In genomic region chr10:120172371-120172770, GRCh38 we compare ENCODE assay signal across 30 cellular contexts.
DNase-seq lines count a peak whose midpoint lies in the region; ATAC-seq, FAIRE-seq and TF ChIP-seq lines count a peak whose summit lies in the region.
"Had no signal": no experiment of that assay in that cellular context is flagged by ENCODE, and none has a peak within 500 bp of the region (broad histone marks: within the 10 kb centered on the region; RNA-seq: fewer than 3 reads in every experiment).

No MANE protein-coding gene starts in this region.

- no peaks in the 10 kb centered on the region for H3K79me2 ChIP-seq in GM12878 (ENCODE audit: control insufficient read depth, insufficient read depth, low read length)

- no peaks in the 10 kb centered on the region for H4K20me1 ChIP-seq in GM12878 (ENCODE audit: control insufficient read depth, insufficient read depth)

- RAD21 ChIA-PET in GM12878 (lab: Charles Lee; ENCODE audit: unreplicated experiment), result interaction anchor here (1.1 kb wide), 1 partner anchor 10 kb away, joined by 3 read pairs; no protein-coding TSS in a partner anchor

- no peaks in the 10 kb centered on the region for H3K4me1 ChIP-seq in GM12878 (ENCODE audit: control insufficient read depth, insufficient read depth, low read length)
- H3K4me1 ChIP-seq: foreskin keratinocyte, right lobe of liver had no signal

- H2AFZ ChIP-seq in GM12878 (ENCODE audit: control insufficient read depth, low read depth, low read length), result no peak overlapping the region
- H2AFZ ChIP-seq: PC-9 had no signal

- H3K9ac ChIP-seq in GM12878 (ENCODE audit: control insufficient read depth, insufficient read depth, low read length), result no peak overlapping the region

- TF ChIP-seq POLR2A in GM12878 (IDR thresholded peaks at IDR 0.05; ENCODE audit: low read depth, low read length), result no peak

- no peak for TF ChIP-seq RAD21 in GM12878 (IDR thresholded peaks at IDR 0.05; ENCODE audit: insufficient read depth, low read depth, low read length)

- no peak for TF ChIP-seq CTCF in AG04449 (IDR thresholded peaks at IDR 0.05; ENCODE audit: insufficient read depth, low read length, missing control alignments)
- no peak for TF ChIP-seq CTCF in GM12878 (IDR thresholded peaks at IDR 0.05 in 2 of 3, conservative IDR thresholded peaks at IDR 0.05 in 1 of 3; ENCODE audit: control insufficient read depth in 2 of 3, extremely low read depth in 1 of 3, insufficient read depth in 1 of 3, low read depth in 3 of 3, low read length in 3 of 3)
- no peak for TF ChIP-seq CTCF in WERI-Rb-1 (IDR thresholded peaks at IDR 0.05; ENCODE audit: low read depth, low read length)

- POLR2A ChIA-PET in AG04449 (lab: Yijun Ruan, JAX) (no interaction called here), GM12878 (lab: Charles Lee) (interaction anchor here (1.1 kb wide), 1 partner anchor 8 kb away, joined by 3 read pairs; no protein-coding TSS in a partner anchor)

- H3K4me2 ChIP-seq in GM12878 (ENCODE audit: control insufficient read depth, insufficient read depth), result no peak overlapping the region
- H3K4me2 ChIP-seq: PC-9 had no signal

- no peak overlapping the region for H3K27ac ChIP-seq in GM12878 (ENCODE audit: control insufficient read depth, insufficient read depth)
- H3K27ac ChIP-seq in WERI-Rb-1, result no peak overlapping the region
- H3K27ac ChIP-seq: foreskin keratinocyte, ovary, PC-9, right lobe of liver had no signal

- in situ Hi-C loops in GM12878 (cut with MboI), result no loop called here

- no TSS peak for BruUV-seq in GM12878 (replicated peaks; lab: Mats Ljungman, UMichigan)

- intact Hi-C loops in GM12878 (cut with micrococcal nuclease; ENCODE audit: unreplicated experiment), result no loop called here

- 45% methylated on average over 4 of the region's 4 CpGs for WGBS in GM12878 (ENCODE audit: insufficient coverage, insufficient replicate concordance, low lambda C conversion rate, missing lambda C conversion rate)

- H3K4me3 ChIP-seq in AG04449 (ENCODE audit: low read depth, low read length) (no peak overlapping the region), GM12878 (no peak overlapping the region), WERI-Rb-1 (ENCODE audit: low read depth, low read length) (no peak overlapping the region)
- H3K4me3 ChIP-seq: ovary, PC-9, right lobe of liver had no signal

- H3K9me3 ChIP-seq in GM12878 (replicated peaks; ENCODE audit: control insufficient read depth, insufficient read depth, low read length) (no peaks in the 10 kb centered on the region), WERI-Rb-1 (ENCODE audit: severe bottlenecking) (no peaks in the 10 kb centered on the region)
- H3K9me3 ChIP-seq: ovary, right lobe of liver had no signal

- H3K36me3 ChIP-seq in GM12878 (ENCODE audit: control insufficient read depth in 2 of 2, insufficient read depth in 2 of 2, low read length in 1 of 2), result no peaks in the 10 kb centered on the region
- no peaks in the 10 kb centered on the region for H3K36me3 ChIP-seq in WERI-Rb-1
- H3K36me3 ChIP-seq: ovary, right lobe of liver had no signal

- no peak for TF ChIP-seq EP300 in GM12878 (IDR thresholded peaks at IDR 0.05; ENCODE audit: borderline replicate concordance in 1 of 2, control insufficient read depth in 1 of 2, low read depth in 2 of 2, low read length in 2 of 2)

- FAIRE-seq in GM12878 (lab: Jason Lieb, UNC), result no peak
- FAIRE-seq: kidney, TTC549 had no signal

- no peaks in the 10 kb centered on the region for H3K27me3 ChIP-seq in GM12878 (replicated peaks in 1 of 2; ENCODE audit: control insufficient read depth in 2 of 2, insufficient read depth in 2 of 2, low read length in 1 of 2)
- no peaks in the 10 kb centered on the region for H3K27me3 ChIP-seq in WERI-Rb-1 (ENCODE audit: insufficient read depth, low read depth, severe bottlenecking)
- H3K27me3 ChIP-seq: foreskin keratinocyte, ovary, right lobe of liver had no signal

- no peak for ATAC-seq in GM12878
- ATAC-seq: activated T-cell treated with anti-CD3 and anti-CD28 coated beads, Interleukin-2, amount 50 U/mL, for 72 hours; foreskin keratinocyte; natural killer cell treated with Interleukin-12 subunit alpha and Interleukin-12 subunit beta and Interleukin-15 and Interleukin-18, amount 100 ng/mL, for 72 hours; right lobe of liver had no signal

- CTCF ChIA-PET in AG04449 (lab: Yijun Ruan, JAX) (no interaction called here), GM12878 (lab: Yijun Ruan, JAX) (interaction anchor here (1.2 to 1.6 kb wide), 3 partner anchors 9 to 12 kb away, joined by 3 to 4 read pairs (median 4); no protein-coding TSS in a partner anchor)

- DNase-seq in AG04449 (ENCODE audit: low read depth, low spot score) (peak; percentile 4), M059J (ENCODE audit: low read depth) (peak; percentile 50), GM12878 (ENCODE audit: low read depth, low spot score) (no peak), kidney tubule cell (ENCODE audit: low spot score) (peak; percentile 37), NCI-H1930 (lab: John Stamatoyannopoulos, UW) (no peak), DMS114 treated with DMSO at 0.1 percent for 48 hours (lab: John Stamatoyannopoulos, UW; ENCODE audit: unreplicated experiment) (no peak), hepatic stellate cell (ENCODE audit: low spot score) (no peak), WERI-Rb-1 (no peak)
- DNase-seq: activated CD4-positive, alpha-beta T cell treated with anti-CD3 and anti-CD28 coated beads for 4 hours; activated naive CD4-positive, alpha-beta T cell treated with anti-CD3 and anti-CD28 coated beads, Interleukin-2, amount 10 ng/mL, durations not matched to agents 7 days and 5 days; activated T-cell treated with anti-CD3 and anti-CD28 coated beads, Interleukin-2, amount 50 U/mL, for 72 hours; C1 segment of cervical spinal cord; cerebellar nuclear complex; effector CD4-positive, alpha-beta T cell; erythroblast; GDM1; hypothalamus; kidney; mesenchymal stem cell; NCI-H1048; NCI-H2029; NCI-H345; ovary; PC-9; right lobe of liver; SHP77 treated with DMSO at 0.1 percent for 48 hours; T-helper 1 cell had no signal

- SMC1A ChIA-PET in GM12878 (lab: Charles Lee; ENCODE audit: uncharacterized antibody, unreplicated experiment), result interaction anchor here (1.0 kb wide), 1 partner anchor 10 kb away, joined by 3 read pairs; no protein-coding TSS in a partner anchor

TF ChIP-seq in GM12878, 131 proteins besides CTCF, POLR2A, EP300 and RAD21:
- TF ChIP-seq TCF3 (IDR thresholded peaks at IDR 0.05; ENCODE audit: borderline replicate concordance, insufficient read depth, low read depth, low read length) (no peak), RAD51 (IDR thresholded peaks at IDR 0.05) (peak; percentile 42; the same call in 1 of the 2 replicates)

Comparison
In these comparisons a context has a peak if more than half of its experiments do, and no peak if none do; other contexts are left out.
1. DNase-seq: peak in AG04449 (single experiment), M059J (single experiment) and kidney tubule cell (single experiment); none in GM12878 (single experiment), NCI-H1930 (0 of 2), DMS114 treated with DMSO at 0.1 percent for 48 hours (single experiment), hepatic stellate cell (single experiment) and WERI-Rb-1 (single experiment).